Comparison of ENCODE assay signal across 9 cellular contexts in the genomic region with DNA sequence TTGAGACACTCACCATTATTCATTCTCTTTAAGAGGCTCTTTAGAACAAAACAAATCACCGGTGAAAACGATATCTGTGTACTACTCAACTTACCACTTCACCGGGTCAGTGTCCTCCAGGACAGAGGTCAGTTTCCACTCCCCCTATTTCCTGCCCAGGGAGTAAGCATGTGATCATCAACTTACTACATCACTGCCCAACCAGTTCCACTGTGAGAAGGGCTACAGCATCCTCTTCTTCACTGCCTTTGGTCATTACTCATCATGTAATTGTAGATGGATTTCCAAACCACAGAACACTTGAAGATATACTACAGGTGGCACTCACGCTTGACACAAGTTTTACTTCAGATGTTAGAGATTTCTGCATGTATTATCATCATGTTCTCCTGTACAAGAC. TPM values are rescaled to one million over a fixed set of nuclear protein-coding genes. Genes with fewer than 3 reads are reported as not detected.
DNase-seq lines count a peak whose midpoint lies in the region; ATAC-seq, FAIRE-seq and TF ChIP-seq lines count a peak whose summit lies in the region.
"Had no signal": no experiment of that assay in that cellular context is flagged by ENCODE, and none has a peak within 500 bp of the region (broad histone marks: within the 10 kb centered on the region; RNA-seq: fewer than 3 reads in every experiment).

No MANE protein-coding gene starts in this region.

- ATAC-seq in RWPE2 (ENCODE audit: low read depth) (peak; percentile 78), GM21717 (IDR thresholded peaks at IDR 0.05; ENCODE audit: unreplicated experiment) (no peak), HG02678 (IDR thresholded peaks at IDR 0.05; ENCODE audit: unreplicated experiment) (no peak)

- dilution Hi-C loops in keratinocyte (cut with MboI; ENCODE audit: extremely low pct_ligation_motif_present, low sequenced_read_pairs), result no loop called here

- H3K27me3 ChIP-seq in RWPE2 (ENCODE audit: insufficient read depth, poor library complexity, severe bottlenecking) (no peaks in the 10 kb centered on the region), keratinocyte (ENCODE audit: control insufficient read depth, extremely low read depth, insufficient read depth, low read length) (no peaks in the 10 kb centered on the region)

- H3K4me2 ChIP-seq in keratinocyte (ENCODE audit: control insufficient read depth, extremely low read depth, insufficient read depth, low read depth, low read length), result peak overlapping the region; percentile 69

- no peaks in the 10 kb centered on the region for H4K20me1 ChIP-seq in keratinocyte (ENCODE audit: control insufficient read depth, extremely low read depth, insufficient read depth, low read length)

- H3K36me3 Mint-ChIP-seq in mesothelial cell of epicardium, result no peaks in the 10 kb centered on the region

- peaks cover 53% of the 10 kb centered on the region for H3K79me2 ChIP-seq in keratinocyte (ENCODE audit: control insufficient read depth, insufficient read depth, low read length)

- H3K4me1 Mint-ChIP-seq in mesothelial cell of epicardium, result peaks cover 19% of the 10 kb centered on the region

- no peak overlapping the region for H2AFZ ChIP-seq in keratinocyte (ENCODE audit: control insufficient read depth, low read length)

- peak overlapping the region; percentile 96 for H3K27ac ChIP-seq in RWPE2 (ENCODE audit: poor library complexity, severe bottlenecking)
- H3K27ac ChIP-seq in keratinocyte (ENCODE audit: control insufficient read depth, insufficient read depth, low read length), result peak overlapping the region; percentile 90
- H3K27ac ChIP-seq: cardiac muscle cell had no signal

- H3K9me3 Mint-ChIP-seq in mesothelial cell of epicardium, result no peaks in the 10 kb centered on the region

- H3K9me1 ChIP-seq in keratinocyte (ENCODE audit: control insufficient read depth, extremely low read depth, insufficient read depth, low read length), result no peaks in the 10 kb centered on the region

- H3K27me3 Mint-ChIP-seq in mesothelial cell of epicardium (ENCODE audit: low read depth), result peaks cover 18% of the 10 kb centered on the region

- peak; percentile 98 for FAIRE-seq in keratinocyte (lab: Jason Lieb, UNC)

- TF ChIP-seq CTCF in RWPE2 (IDR thresholded peaks at IDR 0.05; ENCODE audit: poor library complexity, severe bottlenecking) (no peak), keratinocyte (optimal IDR thresholded peaks at IDR 0.05 in 1 of 3, IDR thresholded peaks at IDR 0.05 in 1 of 3, conservative IDR thresholded peaks at IDR 0.05 in 1 of 3; ENCODE audit: extremely low read depth in 1 of 3, insufficient read depth in 2 of 3, low read length in 3 of 3) (no peak), mesothelial cell of epicardium (IDR thresholded peaks at IDR 0.05; ENCODE audit: unreplicated experiment) (no peak)

- no peak overlapping the region for H3K4me3 Mint-ChIP-seq in mesothelial cell of epicardium

- no peak overlapping the region for H3K27ac Mint-ChIP-seq in mesothelial cell of epicardium

- H3K9me3 ChIP-seq in RWPE2 (ENCODE audit: severe bottlenecking) (no peaks in the 10 kb centered on the region), keratinocyte (ENCODE audit: control insufficient read depth, low read depth, low read length) (no peaks in the 10 kb centered on the region)

- H3K4me1 ChIP-seq in RWPE2 (ENCODE audit: insufficient read depth, poor library complexity, severe bottlenecking) (peaks cover 49% of the 10 kb centered on the region), keratinocyte (ENCODE audit: control insufficient read depth, extremely low read depth, insufficient read depth, low read length) (peaks cover 46% of the 10 kb centered on the region)

- H3K9ac ChIP-seq in keratinocyte (ENCODE audit: control insufficient read depth, extremely low read depth, insufficient read depth, low read length), result peak overlapping the region; percentile 67

- DNase-seq in Daoy (ENCODE audit: low read depth), result peak; percentile 89
- peak; percentile 69 for DNase-seq in H4 (ENCODE audit: low spot score)
- DNase-seq in RWPE2 (ENCODE audit: low spot score), result no peak
- DNase-seq in keratinocyte (ENCODE audit: low read depth, low spot score), result no peak
- no peak for DNase-seq in HuH-7 (ENCODE audit: low spot score)
- no peak for DNase-seq in mesothelial cell of epicardium (ENCODE audit: low spot score in 2 of 2, unreplicated experiment in 2 of 2)

- H3K36me3 ChIP-seq in RWPE2 (ENCODE audit: low read depth) (no peaks in the 10 kb centered on the region), keratinocyte (ENCODE audit: control insufficient read depth in 2 of 2, extremely low read depth in 1 of 2, insufficient read depth in 2 of 2, low read length in 2 of 2) (peaks cover 3 to 5% of the 10 kb centered on the region in 2 experiments)
- H3K36me3 ChIP-seq: cardiac muscle cell had no signal

- no peak overlapping the region for H3K4me3 ChIP-seq in RWPE2 (ENCODE audit: severe bottlenecking)
- H3K4me3 ChIP-seq in keratinocyte (ENCODE audit: control insufficient read depth in 2 of 3, extremely low read depth in 1 of 3, insufficient read depth in 2 of 3, low read depth in 1 of 3, low read length in 3 of 3), result peak overlapping the region in 1 of 3 experiments; percentile 36
- H3K4me3 ChIP-seq: cardiac muscle cell had no signal

RNA-seq across cellular contexts. Expression of a gene that starts 5.7 kb away (rescaled TPM):
- total RNA-seq in Daoy (2014; rRNA removed; shearing (Covaris generic)), result 0.80 and 1.5 TPM in 2 replicates
- 0.43 and 0.84 TPM in 2 replicates for total RNA-seq in H4 (2014; rRNA removed; shearing (Covaris generic))
- 14.8 to 20.0 TPM (median 18.9 TPM) in 3 replicates for polyA plus RNA-seq in keratinocyte
- 18.4 TPM for polyA plus RNA-seq in keratinocyte (2011; ENCODE audit: low read depth)
- polyA plus RNA-seq in keratinocyte (2011; cell fraction: cytosol; rRNA removed), result 11.2 and 16.9 TPM in 2 replicates
- 18.9 and 20.8 TPM in 2 replicates for polyA plus RNA-seq in keratinocyte (2011; cell fraction: nucleus; rRNA removed)
- 9.0 and 14.8 TPM in 2 replicates for polyA plus RNA-seq in keratinocyte (2012; ENCODE audit: low replicate concordance)
- 13.6 to 31.9 TPM (median 21.9 TPM) in 3 replicates for polyA minus RNA-seq in keratinocyte
- polyA minus RNA-seq in keratinocyte (2011; cell fraction: cytosol; rRNA and poly(A)+ RNA removed), result 10.6 TPM
- 16.7 and 35.9 TPM in 2 replicates for polyA minus RNA-seq in keratinocyte (2011; cell fraction: nucleus; rRNA and poly(A)+ RNA removed)
- total RNA-seq in mesothelial cell of epicardium, result 10.1 to 11.7 TPM (median 11.5 TPM) in 3 replicates

Comparison
In these comparisons a context has a peak if more than half of its experiments do, and no peak if none do; other contexts are left out.
1. DNase-seq: peak in Daoy (single experiment) and H4 (single experiment); none in RWPE2 (single experiment), keratinocyte (single experiment), HuH-7 (single experiment) and mesothelial cell of epicardium (0 of 2).